Comparison of ENCODE assay signal across 1 cellular context in the genomic region with DNA sequence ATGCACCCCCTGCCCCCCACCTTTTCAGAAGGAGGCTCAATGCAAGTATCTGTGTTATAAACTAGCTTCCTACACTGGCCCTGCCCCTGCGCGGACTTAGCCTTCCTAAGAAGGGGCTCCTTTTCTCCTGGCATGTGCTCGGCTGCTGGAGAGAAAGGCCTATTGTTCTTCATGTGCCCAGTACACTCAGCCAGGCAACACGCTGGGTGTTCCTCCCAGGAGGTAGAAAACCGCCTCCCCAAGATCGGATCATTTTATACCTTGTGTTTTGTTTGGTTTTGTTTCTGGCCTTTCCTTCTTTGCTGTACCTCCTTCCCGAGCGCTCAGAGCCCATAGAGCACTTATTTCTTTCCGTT.
TF ChIP-seq lines count a peak whose summit lies in the region.

No MANE protein-coding gene starts in this region.

TF ChIP-seq in IMR-90, 13 proteins besides CTCF, POLR2A, EP300 and RAD21 (continued from another document):
- TF ChIP-seq, protein P1, sequence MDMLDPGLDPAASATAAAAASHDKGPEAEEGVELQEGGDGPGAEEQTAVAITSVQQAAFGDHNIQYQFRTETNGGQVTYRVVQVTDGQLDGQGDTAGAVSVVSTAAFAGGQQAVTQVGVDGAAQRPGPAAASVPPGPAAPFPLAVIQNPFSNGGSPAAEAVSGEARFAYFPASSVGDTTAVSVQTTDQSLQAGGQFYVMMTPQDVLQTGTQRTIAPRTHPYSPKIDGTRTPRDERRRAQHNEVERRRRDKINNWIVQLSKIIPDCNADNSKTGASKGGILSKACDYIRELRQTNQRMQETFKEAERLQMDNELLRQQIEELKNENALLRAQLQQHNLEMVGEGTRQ (IDR thresholded peaks at IDR 0.05; ENCODE audit: low read depth, low read length): no peak
- TF ChIP-seq SMC3 (IDR thresholded peaks at IDR 0.05; ENCODE audit: low read depth, low read length) (no peak), BHLHE40 (IDR thresholded peaks at IDR 0.05; ENCODE audit: low read depth, low read length) (no peak), FOS (IDR thresholded peaks at IDR 0.05; ENCODE audit: low read depth, low read length) (no peak), RCOR1 (IDR thresholded peaks at IDR 0.05; ENCODE audit: insufficient replicate concordance, low read length) (no peak), MAFK (IDR thresholded peaks at IDR 0.05; ENCODE audit: low read depth, low read length) (no peak)
